ENCODE assay signal across 8 cellular contexts in genomic region chr9:91423785-91424402, GRCh38. TPM values are rescaled to one million over a fixed set of nuclear protein-coding genes. Genes with fewer than 3 reads are reported as not detected.
A peak's percentile ranks its signal among the peaks of the same experiment; 100 is the strongest.
DNase-seq lines count a peak whose midpoint lies in the region; ATAC-seq and TF ChIP-seq lines count a peak whose summit lies in the region.

A gene with protein sequence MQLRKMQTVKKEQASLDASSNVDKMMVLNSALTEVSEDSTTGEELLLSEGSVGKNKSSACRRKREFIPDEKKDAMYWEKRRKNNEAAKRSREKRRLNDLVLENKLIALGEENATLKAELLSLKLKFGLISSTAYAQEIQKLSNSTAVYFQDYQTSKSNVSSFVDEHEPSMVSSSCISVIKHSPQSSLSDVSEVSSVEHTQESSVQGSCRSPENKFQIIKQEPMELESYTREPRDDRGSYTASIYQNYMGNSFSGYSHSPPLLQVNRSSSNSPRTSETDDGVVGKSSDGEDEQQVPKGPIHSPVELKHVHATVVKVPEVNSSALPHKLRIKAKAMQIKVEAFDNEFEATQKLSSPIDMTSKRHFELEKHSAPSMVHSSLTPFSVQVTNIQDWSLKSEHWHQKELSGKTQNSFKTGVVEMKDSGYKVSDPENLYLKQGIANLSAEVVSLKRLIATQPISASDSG (minus strand): TSS chr9:91423832. CDS start chr9:91410734, 13,098 bp downstream.

- H3K4me3 ChIP-seq in body of pancreas (peak within 1 kb of the TSS; percentile 41 to 69), iPS-11a (ENCODE audit: low read depth, low read length) (peak within 1 kb of the TSS; percentile 58), gastrocnemius medialis (peak within 1 kb of the TSS; percentile 87 to 96 (median 92))

- intact Hi-C loops in body of pancreas (cut with DNase I) (no loop called here), gastrocnemius medialis (cut with DNase I; ENCODE audit: low total_unique reads) (loop anchor here (1.0 to 10.0 kb wide), 10 partner anchors 63 to 1819 kb away; partner anchors contain the start of genes AUH, CARD19 and GADD45G)

- 0 to 1% methylated on average over 23 to 70 of the region's 92 CpGs for WGBS in body of pancreas, 2 donors

- H3K27me3 ChIP-seq in body of pancreas (no peaks in the 10 kb centered on the region), gastrocnemius medialis (no peaks in the 10 kb centered on the region)

- H3K9me3 ChIP-seq in body of pancreas (no peaks in the 10 kb centered on the region), gastrocnemius medialis (no peaks in the 10 kb centered on the region)

- no peaks in the 10 kb centered on the region for H3K36me3 ChIP-seq in body of pancreas (replicated peaks in 1 of 2; ENCODE audit: insufficient read depth in 1 of 2, low read depth in 2 of 2)
- no peaks in the 10 kb centered on the region for H3K36me3 ChIP-seq in gastrocnemius medialis

- in situ Hi-C loops in gastrocnemius medialis (cut with MboI; ENCODE audit: low sequenced_read_pairs in 4 of 4), result loop anchor here (5.0 to 25.0 kb wide), 5 partner anchors 212 to 379 kb away; no protein-coding TSS in a partner anchor

- H3K27ac ChIP-seq in body of pancreas (peak within 1 kb of the TSS; percentile 98 to 99 (median 98)), gastrocnemius medialis (peak within 1 kb of the TSS; percentile 98 to 100 (median 100))

- TF ChIP-seq CTCF in body of pancreas (IDR thresholded peaks at IDR 0.05) (no peak), gastrocnemius medialis (IDR thresholded peaks at IDR 0.05 in 4 of 5, conservative IDR thresholded peaks at IDR 0.05 in 1 of 5) (no peak)

- peak; percentile 79 for ATAC-seq in HG02840 (IDR thresholded peaks at IDR 0.05; ENCODE audit: low FRiP score, unreplicated experiment)
- peak; percentile 81 for ATAC-seq in body of pancreas
- ATAC-seq in gastrocnemius medialis, result peak; percentile 50

- peak; percentile 17 for TF ChIP-seq POLR2A in GM15510 (IDR thresholded peaks at IDR 0.05; ENCODE audit: borderline replicate concordance, extremely low read depth, insufficient read length)
- TF ChIP-seq POLR2A in body of pancreas (IDR thresholded peaks at IDR 0.05), result peak; percentile 88 to 94 (median 93)
- peak; percentile 89 to 91 for TF ChIP-seq POLR2A in gastrocnemius medialis (IDR thresholded peaks at IDR 0.05)

- peaks cover 29% of the 10 kb centered on the region for H3K4me1 ChIP-seq in body of pancreas
- peaks cover 0 to 22% of the 10 kb centered on the region in 2 donors for H3K4me1 ChIP-seq in gastrocnemius medialis

- DNase-seq in NCI-H1930 (lab: John Stamatoyannopoulos, UW) (peak; percentile 37 to 77), UCSD-AML1 (lab: John Stamatoyannopoulos, UW; ENCODE audit: unreplicated experiment) (peak; percentile 86), body of pancreas (peak; percentile 85 to 88 (median 88)), gastrocnemius medialis (peak; percentile 79 to 84), cerebellar nuclear complex (lab: John Stamatoyannopoulos, UW) (no peak)

RNA-seq across cellular contexts. Expression of the gene that starts here (rescaled TPM):
- 10 to 100 TPM; 11.4 to 12.9 TPM for total RNA-seq in body of pancreas
- total RNA-seq in gastrocnemius medialis, result 100 to 1,000 TPM in 1 of 4 donors, 10 to 100 TPM in 3; 36.6 to 167 (median 56.3) TPM

Comparison
In these comparisons a context has a peak if more than half of its experiments do, and no peak if none do; other contexts are left out.
1. POLR2A ChIP-seq: peak in every context shown above with its lines; median percentile 93 in body of pancreas; 90 in gastrocnemius medialis; 17 in GM15510.
2. DNase-seq: peak in NCI-H1930 (2 of 2), UCSD-AML1 (single experiment), body of pancreas (4 of 4) and gastrocnemius medialis (2 of 2); none in cerebellar nuclear complex (0 of 2).
3. Peak in every context shown above with its lines, with median percentiles within 50 percentile points of each other: ATAC-seq and H3K4me3 ChIP-seq.